8 cellular contexts compared by ENCODE assay signal in genomic region chr4:149897784-149898183, GRCh38.
DNase-seq lines count a peak whose midpoint lies in the region; ATAC-seq and TF ChIP-seq lines count a peak whose summit lies in the region.

No MANE protein-coding gene starts in this region.

- H3K4me3 ChIP-seq in AG04449 (ENCODE audit: low read depth, low read length) = no peak overlapping the region
- no peak overlapping the region for H3K4me3 ChIP-seq in WERI-Rb-1 (ENCODE audit: low read depth, low read length)

- no peaks in the 10 kb centered on the region for H3K9me3 ChIP-seq in WERI-Rb-1 (ENCODE audit: severe bottlenecking)

- POLR2A ChIA-PET in AG04449 (lab: Yijun Ruan, JAX) = no interaction called here

- no peak overlapping the region for H3K27ac ChIP-seq in foreskin keratinocyte
- H3K27ac ChIP-seq in WERI-Rb-1 = no peak overlapping the region

- DNase-seq in AG04449 (ENCODE audit: low read depth, low spot score) (no peak), NCI-H82 treated with DMSO at 0.1 percent for 48 hours (lab: John Stamatoyannopoulos, UW; ENCODE audit: unreplicated experiment) (peak; percentile 25), foreskin keratinocyte (peak in 1 of 2 donors; percentile 30), WERI-Rb-1 (no peak), UCSD-AML1 (lab: John Stamatoyannopoulos, UW; ENCODE audit: unreplicated experiment) (no peak), NCI-H524 treated with DMSO at 0.1 percent for 48 hours (lab: John Stamatoyannopoulos, UW) (no peak)

- TF ChIP-seq CTCF in AG04449 (IDR thresholded peaks at IDR 0.05; ENCODE audit: insufficient read depth, low read length, missing control alignments) (peak; percentile 24), foreskin keratinocyte (conservative IDR thresholded peaks at IDR 0.05) (peak; percentile 74), WERI-Rb-1 (IDR thresholded peaks at IDR 0.05; ENCODE audit: low read depth, low read length) (no peak)

- H3K27me3 ChIP-seq in foreskin keratinocyte = no peaks in the 10 kb centered on the region
- H3K27me3 ChIP-seq in WERI-Rb-1 (ENCODE audit: insufficient read depth, low read depth, severe bottlenecking) = no peaks in the 10 kb centered on the region

- CTCF ChIA-PET in AG04449 (lab: Yijun Ruan, JAX) = interaction anchor here (0.6 to 6.8 kb wide), 24 partner anchors 8 to 1466 kb away, joined by 3 to 103 read pairs (median 4); no protein-coding TSS in a partner anchor

- no peaks in the 10 kb centered on the region for H3K4me1 ChIP-seq in foreskin keratinocyte

- no peaks in the 10 kb centered on the region for H3K36me3 ChIP-seq in WERI-Rb-1

- ATAC-seq in GM18868 (IDR thresholded peaks at IDR 0.05; ENCODE audit: unreplicated experiment) = peak; percentile 68
- peak; percentile 57 for ATAC-seq in foreskin keratinocyte
- no peak for ATAC-seq in HG03039 (IDR thresholded peaks at IDR 0.05; ENCODE audit: unreplicated experiment)
